In genomic region chr18:36201765-36202164, GRCh38 we compare ENCODE assay signal across 4 cellular contexts. TPM values are rescaled to one million over a fixed set of nuclear protein-coding genes. Genes with fewer than 3 reads are reported as not detected.
"Had no signal": no experiment of that assay in that cellular context is flagged by ENCODE, and none has a peak within 500 bp of the region (broad histone marks: within the 10 kb centered on the region; RNA-seq: fewer than 3 reads in every experiment).

No MANE protein-coding gene starts in this region.

- DNase-seq: GDM1, GF-D8 had no signal

- ATAC-seq: GM12878 had no signal

- H3K4me3 ChIP-seq: GM12878 had no signal

RNA-seq across cellular contexts. Expression of gene MOCOS, which starts 14.5 kb away (rescaled TPM):
- total RNA-seq: G401 had no signal
